26 cellular contexts compared by ENCODE assay signal in genomic region chr6:14934011-14934410, GRCh38.
DNase-seq lines count a peak whose midpoint lies in the region; ATAC-seq lines count a peak whose summit lies in the region.
"Had no signal": no experiment of that assay in that cellular context is flagged by ENCODE, and none has a peak within 500 bp of the region (broad histone marks: within the 10 kb centered on the region; RNA-seq: fewer than 3 reads in every experiment).

No MANE protein-coding gene starts in this region.

- H3K9me3 ChIP-seq in CD8-positive, alpha-beta memory T cell (ENCODE audit: low read length), result no peaks in the 10 kb centered on the region
- H3K9me3 ChIP-seq: BE2C had no signal

- no peaks in the 10 kb centered on the region for H3K4me1 ChIP-seq in CD8-positive, alpha-beta memory T cell (ENCODE audit: insufficient read depth, low read length)
- H3K4me1 ChIP-seq: BE2C had no signal

- ATAC-seq in stimulated activated naive CD8-positive, alpha-beta T cell treated with anti-CD3 and anti-CD28 coated beads, Interleukin-15, Interleukin-2, amounts not matched to agents 100 U/mL and 50 U/mL, for 24 hours, result peak; percentile 40
- no peak for ATAC-seq in stimulated activated naive CD8-positive, alpha-beta T cell treated with anti-CD3 and anti-CD28 coated beads, Interleukin-15, amount 100 ng/mL, for 72 hours
- peak; percentile 62 for ATAC-seq in activated T-helper 17 cell treated with anti-CD3 and anti-CD28 coated beads, Interleukin-2, amount 50 U/mL, for 72 hours (replicated peaks)
- no peak for ATAC-seq in HG03571 (IDR thresholded peaks at IDR 0.05; ENCODE audit: unreplicated experiment)
- ATAC-seq: Panc1 had no signal

- H3K4me3 ChIP-seq in CD8-positive, alpha-beta memory T cell (ENCODE audit: low read length), result no peak overlapping the region

- POLR2A ChIA-PET in activated CD4-positive, alpha-beta memory T cell treated with anti-CD3 and anti-CD28 coated beads for 36 hours (lab: Charles Lee), result no interaction called here
- POLR2A ChIA-PET in activated CD4-positive, alpha-beta memory T cell treated with anti-CD3 and anti-CD28 coated beads, Interleukin-2, amount 10 ng/mL, durations not matched to agents 7 days and 5 days (lab: Charles Lee), result no interaction called here
- POLR2A ChIA-PET in CD8-positive, alpha-beta memory T cell (lab: Charles Lee), result no interaction called here

- H3K27ac ChIP-seq in CD8-positive, alpha-beta memory T cell (ENCODE audit: low read depth, low read length), result no peak overlapping the region
- H3K27ac ChIP-seq: RWPE1 had no signal

- H3K36me3 Mint-ChIP-seq in activated CD4-positive, alpha-beta memory T cell treated with anti-CD3 and anti-CD28 coated beads for 36 hours, result no peaks in the 10 kb centered on the region
- H3K36me3 Mint-ChIP-seq in activated CD4-positive, alpha-beta memory T cell treated with anti-CD3 and anti-CD28 coated beads, Interleukin-2, amount 10 ng/mL, durations not matched to agents 7 days and 5 days (ENCODE audit: low read depth), result no peaks in the 10 kb centered on the region
- H3K36me3 Mint-ChIP-seq in activated T-helper 17 cell treated with anti-CD3 and anti-CD28 coated beads, Interleukin-2, amount 50 U/mL, for 72 hours (ENCODE audit: low read depth), result no peaks in the 10 kb centered on the region
- no peaks in the 10 kb centered on the region for H3K36me3 Mint-ChIP-seq in CD8-positive, alpha-beta memory T cell

- CTCF ChIA-PET in activated CD4-positive, alpha-beta memory T cell treated with anti-CD3 and anti-CD28 coated beads for 36 hours (lab: Charles Lee), result no interaction called here
- CTCF ChIA-PET in activated CD4-positive, alpha-beta memory T cell treated with anti-CD3 and anti-CD28 coated beads, Interleukin-2, amount 10 ng/mL, durations not matched to agents 7 days and 5 days (lab: Charles Lee), result no interaction called here
- CTCF ChIA-PET in CD8-positive, alpha-beta memory T cell (lab: Charles Lee), result no interaction called here

- no peaks in the 10 kb centered on the region for H3K36me3 ChIP-seq in CD8-positive, alpha-beta memory T cell (ENCODE audit: insufficient read depth, low read length)
- H3K36me3 ChIP-seq: BE2C had no signal

- H3K4me3 Mint-ChIP-seq in activated CD4-positive, alpha-beta memory T cell treated with anti-CD3 and anti-CD28 coated beads for 36 hours, result no peak overlapping the region
- no peak overlapping the region for H3K4me3 Mint-ChIP-seq in activated CD4-positive, alpha-beta memory T cell treated with anti-CD3 and anti-CD28 coated beads, Interleukin-2, amount 10 ng/mL, durations not matched to agents 7 days and 5 days
- no peak overlapping the region for H3K4me3 Mint-ChIP-seq in stimulated activated naive CD8-positive, alpha-beta T cell treated with anti-CD3 and anti-CD28 coated beads, Interleukin-15, amount 100 ng/mL, for 72 hours
- no peak overlapping the region for H3K4me3 Mint-ChIP-seq in activated T-helper 17 cell treated with anti-CD3 and anti-CD28 coated beads, Interleukin-2, amount 50 U/mL, for 72 hours
- no peak overlapping the region for H3K4me3 Mint-ChIP-seq in CD8-positive, alpha-beta memory T cell
- H3K4me3 Mint-ChIP-seq: CD14-positive monocyte, IgD-negative memory B cell had no signal

- H3K9me3 Mint-ChIP-seq in activated CD4-positive, alpha-beta memory T cell treated with anti-CD3 and anti-CD28 coated beads for 36 hours, result no peaks in the 10 kb centered on the region
- H3K9me3 Mint-ChIP-seq in activated CD4-positive, alpha-beta memory T cell treated with anti-CD3 and anti-CD28 coated beads, Interleukin-2, amount 10 ng/mL, durations not matched to agents 7 days and 5 days, result no peaks in the 10 kb centered on the region
- H3K9me3 Mint-ChIP-seq in stimulated activated naive CD8-positive, alpha-beta T cell treated with anti-CD3 and anti-CD28 coated beads, Interleukin-15, amount 100 ng/mL, for 72 hours, result no peaks in the 10 kb centered on the region
- no peaks in the 10 kb centered on the region for H3K9me3 Mint-ChIP-seq in activated T-helper 17 cell treated with anti-CD3 and anti-CD28 coated beads, Interleukin-2, amount 50 U/mL, for 72 hours
- H3K9me3 Mint-ChIP-seq in CD8-positive, alpha-beta memory T cell, result no peaks in the 10 kb centered on the region

- peaks cover 4% of the 10 kb centered on the region for H3K4me1 Mint-ChIP-seq in activated CD4-positive, alpha-beta memory T cell treated with anti-CD3 and anti-CD28 coated beads for 36 hours (ENCODE audit: low read depth)
- H3K4me1 Mint-ChIP-seq in activated CD4-positive, alpha-beta memory T cell treated with anti-CD3 and anti-CD28 coated beads, Interleukin-2, amount 10 ng/mL, durations not matched to agents 7 days and 5 days, result peaks cover 11% of the 10 kb centered on the region
- H3K4me1 Mint-ChIP-seq in stimulated activated naive CD8-positive, alpha-beta T cell treated with anti-CD3 and anti-CD28 coated beads, Interleukin-15, amount 100 ng/mL, for 72 hours, result peaks cover 8% of the 10 kb centered on the region
- peaks cover 5% of the 10 kb centered on the region for H3K4me1 Mint-ChIP-seq in activated T-helper 17 cell treated with anti-CD3 and anti-CD28 coated beads, Interleukin-2, amount 50 U/mL, for 72 hours
- H3K4me1 Mint-ChIP-seq in CD8-positive, alpha-beta memory T cell, result peaks cover 1 to 8% (median 4%) of the 10 kb centered on the region in 3 donors

- DNase-seq in activated CD4-positive, alpha-beta memory T cell treated with anti-CD3 and anti-CD28 coated beads for 36 hours, result peak; percentile 11
- no peak for DNase-seq in activated CD4-positive, alpha-beta memory T cell treated with anti-CD3 and anti-CD28 coated beads, Interleukin-2, amount 10 ng/mL, durations not matched to agents 7 days and 5 days
- no peak for DNase-seq in stimulated activated naive CD8-positive, alpha-beta T cell treated with anti-CD3 and anti-CD28 coated beads, Interleukin-15, Interleukin-2, amounts not matched to agents 100 U/mL and 50 U/mL, for 24 hours
- DNase-seq in stimulated activated naive CD8-positive, alpha-beta T cell treated with anti-CD3 and anti-CD28 coated beads, Interleukin-15, amount 100 ng/mL, for 72 hours, result no peak
- DNase-seq in glomerular visceral epithelial cell (ENCODE audit: extremely low spot score), result no peak
- no peak for DNase-seq in CD8-positive, alpha-beta memory T cell
- DNase-seq: 8988T, ACHN, BE2C, Calu3, DMS79 treated with DMSO at 0.1 percent for 48 hours, GF-D8, HCEC 1CT, NCI-H1105 treated with DMSO at 0.1 percent for 48 hours, NCI-H146, NCI-H1930, NCI-H446, NCI-H524 treated with DMSO at 0.1 percent for 48 hours, NCI-H82, SHP77 treated with DMSO at 0.1 percent for 48 hours had no signal

- intact Hi-C loops in activated CD4-positive, alpha-beta memory T cell treated with anti-CD3 and anti-CD28 coated beads for 36 hours (cut with micrococcal nuclease), result no loop called here

- H3K27me3 Mint-ChIP-seq in activated CD4-positive, alpha-beta memory T cell treated with anti-CD3 and anti-CD28 coated beads for 36 hours, result no peaks in the 10 kb centered on the region
- no peaks in the 10 kb centered on the region for H3K27me3 Mint-ChIP-seq in activated CD4-positive, alpha-beta memory T cell treated with anti-CD3 and anti-CD28 coated beads, Interleukin-2, amount 10 ng/mL, durations not matched to agents 7 days and 5 days
- no peaks in the 10 kb centered on the region for H3K27me3 Mint-ChIP-seq in stimulated activated naive CD8-positive, alpha-beta T cell treated with anti-CD3 and anti-CD28 coated beads, Interleukin-15, amount 100 ng/mL, for 72 hours
- no peaks in the 10 kb centered on the region for H3K27me3 Mint-ChIP-seq in activated T-helper 17 cell treated with anti-CD3 and anti-CD28 coated beads, Interleukin-2, amount 50 U/mL, for 72 hours
- peaks cover 0 to 3% of the 10 kb centered on the region in 2 donors for H3K27me3 Mint-ChIP-seq in CD8-positive, alpha-beta memory T cell

- no peaks in the 10 kb centered on the region for H3K27me3 ChIP-seq in CD8-positive, alpha-beta memory T cell (ENCODE audit: insufficient read depth, low read length, poor library complexity, severe bottlenecking)
- H3K27me3 ChIP-seq: BE2C had no signal

- no peak overlapping the region for H3K27ac Mint-ChIP-seq in activated CD4-positive, alpha-beta memory T cell treated with anti-CD3 and anti-CD28 coated beads for 36 hours
- no peak overlapping the region for H3K27ac Mint-ChIP-seq in activated CD4-positive, alpha-beta memory T cell treated with anti-CD3 and anti-CD28 coated beads, Interleukin-2, amount 10 ng/mL, durations not matched to agents 7 days and 5 days
- peak overlapping the region in 1 of 2 donors; percentile 8 for H3K27ac Mint-ChIP-seq in stimulated activated naive CD8-positive, alpha-beta T cell treated with anti-CD3 and anti-CD28 coated beads, Interleukin-15, amount 100 ng/mL, for 72 hours
- H3K27ac Mint-ChIP-seq in activated T-helper 17 cell treated with anti-CD3 and anti-CD28 coated beads, Interleukin-2, amount 50 U/mL, for 72 hours, result no peak overlapping the region
- H3K27ac Mint-ChIP-seq in CD8-positive, alpha-beta memory T cell, result no peak overlapping the region
- H3K27ac Mint-ChIP-seq: IgD-negative memory B cell had no signal

Comparison
In these comparisons a context has a peak if more than half of its experiments do, and no peak if none do; other contexts are left out.
1. ATAC-seq: peak in stimulated activated naive CD8-positive, alpha-beta T cell treated with anti-CD3 and anti-CD28 coated beads, Interleukin-15, Interleukin-2, amounts not matched to agents 100 U/mL and 50 U/mL, for 24 hours (single experiment) and activated T-helper 17 cell treated with anti-CD3 and anti-CD28 coated beads, Interleukin-2, amount 50 U/mL, for 72 hours (single experiment); none in stimulated activated naive CD8-positive, alpha-beta T cell treated with anti-CD3 and anti-CD28 coated beads, Interleukin-15, amount 100 ng/mL, for 72 hours (single experiment) and HG03571 (single experiment).